ENCODE assay signal across 8 cellular contexts in genomic region chr4:173252024-173252935, GRCh38.
A peak's percentile ranks its signal among the peaks of the same experiment; 100 is the strongest.
DNase-seq lines count a peak whose midpoint lies in the region; ATAC-seq, FAIRE-seq and TF ChIP-seq lines count a peak whose summit lies in the region.

No MANE protein-coding gene starts in this region.

- peak overlapping the region; percentile 64 to 66 for H3K27ac ChIP-seq in uterus

- H3K36me3 ChIP-seq in kidney epithelial cell (ENCODE audit: control insufficient read depth, insufficient read depth, low read length) (no peaks in the 10 kb centered on the region), uterus (no peaks in the 10 kb centered on the region)

- TF ChIP-seq POLR2A in uterus (IDR thresholded peaks at IDR 0.05) (no peak), GM12892 (IDR thresholded peaks at IDR 0.05; ENCODE audit: low read depth, low read length) (no peak)

- FAIRE-seq in GM12892 (lab: Jason Lieb, UNC): no peak

- no peaks in the 10 kb centered on the region for H3K9me3 ChIP-seq in uterus

- TF ChIP-seq CTCF in kidney epithelial cell (IDR thresholded peaks at IDR 0.05; ENCODE audit: insufficient read depth, low read length, poor library complexity, severe bottlenecking) (no peak), uterus (IDR thresholded peaks at IDR 0.05) (no peak)

- DNase-seq in Ammon's horn (ENCODE audit: low spot score): peak; percentile 75
- DNase-seq in NCI-H1930 (lab: John Stamatoyannopoulos, UW): peak; percentile 56 to 62
- DNase-seq in amniotic epithelial cell (ENCODE audit: low read depth): peak; percentile 96
- DNase-seq in kidney epithelial cell (ENCODE audit: low read depth): peak; percentile 100
- peak; percentile 42 to 84 for DNase-seq in uterus
- no peak for DNase-seq in GM12892 (ENCODE audit: insufficient read length)

- H3K27me3 ChIP-seq in kidney epithelial cell (ENCODE audit: control insufficient read depth, insufficient read depth, low read length) (no peaks in the 10 kb centered on the region), uterus (no peaks in the 10 kb centered on the region)

- ATAC-seq in GM18858 (IDR thresholded peaks at IDR 0.05; ENCODE audit: unreplicated experiment) (peak; percentile 82), HG02973 (IDR thresholded peaks at IDR 0.05; ENCODE audit: unreplicated experiment) (peak; percentile 72)

- no peak overlapping the region for H3K4me3 ChIP-seq in kidney epithelial cell (ENCODE audit: low read depth, low read length)
- H3K4me3 ChIP-seq in uterus: no peak overlapping the region

- peaks cover 0 to 11% of the 10 kb centered on the region in 2 donors for H3K4me1 ChIP-seq in uterus

- intact Hi-C loops in uterus (cut with DNase I; ENCODE audit: low total_unique reads): loop anchor here (10.0 kb wide), 1 partner anchor 237 kb away; no protein-coding TSS in a partner anchor
